ENCODE assay signal across 15 cellular contexts in genomic region chr4:69058410-69059059, GRCh38. TPM values are rescaled to one million over a fixed set of nuclear protein-coding genes. Genes with fewer than 3 reads are reported as not detected.
DNase-seq lines count a peak whose midpoint lies in the region; ATAC-seq and TF ChIP-seq lines count a peak whose summit lies in the region.
"Had no signal": no experiment of that assay in that cellular context is flagged by ENCODE, and none has a peak within 500 bp of the region (broad histone marks: within the 10 kb centered on the region; RNA-seq: fewer than 3 reads in every experiment).

No MANE protein-coding gene starts in this region.

- peak overlapping the region; percentile 84 for H2AFZ ChIP-seq in smooth muscle cell (ENCODE audit: low read depth)

- no peaks in the 10 kb centered on the region for H3K27me3 ChIP-seq in smooth muscle cell (ENCODE audit: low read depth)
- H3K27me3 ChIP-seq in sigmoid colon = no peaks in the 10 kb centered on the region

- no peak for DNase-seq in WTC11 (ENCODE audit: low spot score)
- DNase-seq in left lobe of liver (ENCODE audit: low spot score) = peak; percentile 73
- no peak for DNase-seq in smooth muscle cell (lab: John Stamatoyannopoulos, UW; ENCODE audit: unreplicated experiment)
- no peak for DNase-seq in nucleus accumbens (lab: John Stamatoyannopoulos, UW)
- DNase-seq in sigmoid colon = no peak
- DNase-seq: GF-D8; GOT3; left ventricle myocardium inferior; NCI-H1930; stimulated activated CD4-positive, alpha-beta T cell treated with anti-CD3 and anti-CD28 coated beads, Interleukin-4, amount 100 ng/mL, for 4 hours had no signal

- no peaks in the 10 kb centered on the region for H3K36me3 Mint-ChIP-seq in WTC11

- no peak overlapping the region for H3K9ac ChIP-seq in smooth muscle cell (ENCODE audit: low read depth)
- H3K9ac ChIP-seq: KMS-11 had no signal

- H3K4me3 Mint-ChIP-seq in WTC11 = peak overlapping the region; percentile 34; the same call in 1 of the 2 replicates

- no peak for TF ChIP-seq POLR2A in sigmoid colon (IDR thresholded peaks at IDR 0.05)

- H3K9me3 ChIP-seq in smooth muscle cell (replicated peaks; ENCODE audit: low read depth) (no peaks in the 10 kb centered on the region), sigmoid colon (no peaks in the 10 kb centered on the region)
- H3K9me3 ChIP-seq: left ventricle myocardium inferior, prostate gland had no signal

- TF ChIP-seq CTCF in WTC11 (IDR thresholded peaks at IDR 0.05) (no peak), smooth muscle cell (IDR thresholded peaks at IDR 0.05; ENCODE audit: borderline replicate concordance, insufficient read depth, poor library complexity, severe bottlenecking) (no peak), sigmoid colon (IDR thresholded peaks at IDR 0.05) (no peak)

- CTCF ChIA-PET in WTC11 (lab: Charles Lee) = interaction anchor here (1.1 to 1.3 kb wide), 3 partner anchors 34 to 682 kb away, joined by 3 to 5 read pairs (median 4); no protein-coding TSS in a partner anchor

- peak overlapping the region; percentile 57 for H3K27ac Mint-ChIP-seq in WTC11

- intact Hi-C loops in sigmoid colon (cut with DNase I) = no loop called here

- H3K9me3 Mint-ChIP-seq in WTC11 = no peaks in the 10 kb centered on the region

- no peaks in the 10 kb centered on the region for H3K79me2 ChIP-seq in smooth muscle cell (ENCODE audit: low read depth)

- H3K4me3 ChIP-seq in smooth muscle cell = no peak overlapping the region
- H3K4me3 ChIP-seq in sigmoid colon = no peak overlapping the region
- H3K4me3 ChIP-seq: left ventricle myocardium inferior, prostate gland had no signal

- H3K36me3 ChIP-seq in smooth muscle cell (ENCODE audit: low read depth) = no peaks in the 10 kb centered on the region
- no peaks in the 10 kb centered on the region for H3K36me3 ChIP-seq in sigmoid colon
- H3K36me3 ChIP-seq: left ventricle myocardium inferior, prostate gland had no signal

- 86% methylated on average over 6 of the region's 6 CpGs for WGBS in smooth muscle cell (ENCODE audit: low lambda C conversion rate)
- WGBS in sigmoid colon, 2 donors = 37 to 64% methylated on average over 6 of the region's 6 CpGs

- H3K27ac ChIP-seq in smooth muscle cell (ENCODE audit: low read depth) = peak overlapping the region; percentile 94
- no peak overlapping the region for H3K27ac ChIP-seq in sigmoid colon
- H3K27ac ChIP-seq: KMS-11, left ventricle myocardium inferior had no signal

- H3K4me2 ChIP-seq in smooth muscle cell = peak overlapping the region; percentile 76
- H3K4me2 ChIP-seq: KMS-11 had no signal

- peaks cover 5% of the 10 kb centered on the region for H3F3A ChIP-seq in smooth muscle cell (ENCODE audit: low read depth)

- H3K4me1 ChIP-seq in smooth muscle cell (ENCODE audit: low read depth) = peaks cover 14% of the 10 kb centered on the region
- no peaks in the 10 kb centered on the region for H3K4me1 ChIP-seq in sigmoid colon
- H3K4me1 ChIP-seq: left ventricle myocardium inferior, prostate gland had no signal

- H4K20me1 ChIP-seq in smooth muscle cell (ENCODE audit: low read depth) = no peaks in the 10 kb centered on the region

- no peaks in the 10 kb centered on the region for H3K27me3 Mint-ChIP-seq in WTC11 (ENCODE audit: low read depth)

- peak; percentile 37 for ATAC-seq in GM19438 (IDR thresholded peaks at IDR 0.05; ENCODE audit: low read depth, unreplicated experiment)
- peak; percentile 66 for ATAC-seq in WTC11
- peak; percentile 62 for ATAC-seq in left lobe of liver
- ATAC-seq in GM19467 (IDR thresholded peaks at IDR 0.05; ENCODE audit: unreplicated experiment) = no peak
- ATAC-seq in HG03439 (IDR thresholded peaks at IDR 0.05; ENCODE audit: unreplicated experiment) = no peak

- POLR2A ChIA-PET in WTC11 (lab: Charles Lee) = interaction anchor here (2.2 kb wide), 1 partner anchor 153 kb away, joined by 11 read pairs; no protein-coding TSS in a partner anchor

- no peak for TF ChIP-seq EP300 in sigmoid colon (IDR thresholded peaks at IDR 0.05)

- H3K4me1 Mint-ChIP-seq in WTC11 = peaks cover 34% of the 10 kb centered on the region

TF ChIP-seq in WTC11, 78 proteins besides CTCF, POLR2A, EP300 and RAD21:
- no peak for TF ChIP-seq ZNF263 (CRISPR knock-in tag; IDR thresholded peaks at IDR 0.05; ENCODE audit: low read depth)
- TF ChIP-seq ZNF671 (CRISPR knock-in tag; IDR thresholded peaks at IDR 0.05) = no peak
- TF ChIP-seq E2F5 (CRISPR knock-in tag; IDR thresholded peaks at IDR 0.05) = no peak
- no peak for TF ChIP-seq CDX4 (CRISPR knock-in tag; IDR thresholded peaks at IDR 0.05; ENCODE audit: borderline replicate concordance)
- TF ChIP-seq PRRX2 (CRISPR knock-in tag; IDR thresholded peaks at IDR 0.05) = no peak
- no peak for TF ChIP-seq GRHL2 (CRISPR knock-in tag; IDR thresholded peaks at IDR 0.05; ENCODE audit: insufficient replicate concordance, severe bottlenecking)
- TF ChIP-seq, protein P1, sequence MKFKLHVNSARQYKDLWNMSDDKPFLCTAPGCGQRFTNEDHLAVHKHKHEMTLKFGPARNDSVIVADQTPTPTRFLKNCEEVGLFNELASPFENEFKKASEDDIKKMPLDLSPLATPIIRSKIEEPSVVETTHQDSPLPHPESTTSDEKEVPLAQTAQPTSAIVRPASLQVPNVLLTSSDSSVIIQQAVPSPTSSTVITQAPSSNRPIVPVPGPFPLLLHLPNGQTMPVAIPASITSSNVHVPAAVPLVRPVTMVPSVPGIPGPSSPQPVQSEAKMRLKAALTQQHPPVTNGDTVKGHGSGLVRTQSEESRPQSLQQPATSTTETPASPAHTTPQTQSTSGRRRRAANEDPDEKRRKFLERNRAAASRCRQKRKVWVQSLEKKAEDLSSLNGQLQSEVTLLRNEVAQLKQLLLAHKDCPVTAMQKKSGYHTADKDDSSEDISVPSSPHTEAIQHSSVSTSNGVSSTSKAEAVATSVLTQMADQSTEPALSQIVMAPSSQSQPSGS (CRISPR knock-in tag; IDR thresholded peaks at IDR 0.05; ENCODE audit: borderline replicate concordance, low read depth) = no peak

RNA-seq across cellular contexts. Expression of gene UGT2B7, which starts 37.7 kb away (rescaled TPM):
- total RNA-seq in WTC11 (2021) = 0.11 TPM in 1 of 3 replicates, not detected in the others
- 218 TPM for total RNA-seq in left lobe of liver
- 0.45 and 6.5 TPM in 2 replicates for total RNA-seq in smooth muscle cell
- polyA plus RNA-seq in smooth muscle cell = 2.6 and 3.6 TPM in 2 replicates
- total RNA-seq in sigmoid colon = not detected
- 1 to 10 TPM; 1.6 to 2.5 (median 2.4) TPM for polyA plus RNA-seq in sigmoid colon
- total RNA-seq: left ventricle myocardium inferior, prostate gland had no signal

Comparison
In these comparisons a context has a peak if more than half of its experiments do, and no peak if none do; other contexts are left out.
1. ATAC-seq: peak in GM19438 (single experiment), WTC11 (single experiment) and left lobe of liver (single experiment); none in GM19467 (single experiment) and HG03439 (single experiment).
2. RNA of gene UGT2B7, which starts 37.7 kb away (total RNA-seq): 218 TPM in left lobe of liver (single experiment); 0.45 to 6.5 TPM in smooth muscle cell, 0.11 TPM in WTC11 and not detected in sigmoid colon; every median in the first group is over 10 times any median in the second.